ENCODE assay signal across 9 cellular contexts in genomic region chr15:95018888-95019545, GRCh38.
DNase-seq lines count a peak whose midpoint lies in the region; ATAC-seq, FAIRE-seq and TF ChIP-seq lines count a peak whose summit lies in the region.
"Had no signal": no experiment of that assay in that cellular context is flagged by ENCODE, and none has a peak within 500 bp of the region (broad histone marks: within the 10 kb centered on the region; RNA-seq: fewer than 3 reads in every experiment).

No MANE protein-coding gene starts in this region.

- CTCF ChIA-PET in HCT116 (lab: Charles Lee) (no interaction called here), PC-9 (lab: Charles Lee) (no interaction called here)
- CTCF ChIA-PET in CD8-positive, alpha-beta memory T cell (lab: Charles Lee) = no interaction called here

- H3K4me1 Mint-ChIP-seq in CD8-positive, alpha-beta memory T cell = no peaks in the 10 kb centered on the region

- H3K9me3 Mint-ChIP-seq in CD8-positive, alpha-beta memory T cell = peaks cover 0 to 12% (median 4%) of the 10 kb centered on the region in 5 donors

- no peak overlapping the region for H3K27ac Mint-ChIP-seq in CD8-positive, alpha-beta memory T cell

- RAD21 ChIA-PET in HCT116 (lab: Charles Lee; ENCODE audit: low non-redundant PET in 1 of 2, low total read pairs in 2 of 2, uncharacterized antibody in 2 of 2, unreplicated experiment in 2 of 2) = no interaction called here

- no peaks in the 10 kb centered on the region for H3F3A ChIP-seq in PC-9 (ENCODE audit: insufficient read depth, low read depth)

- TF ChIP-seq RAD21 in HCT116 (IDR thresholded peaks at IDR 0.05; ENCODE audit: low read depth) = no peak

- no peaks in the 10 kb centered on the region for H3K36me3 ChIP-seq in HCT116 (ENCODE audit: control insufficient read depth in 1 of 2, insufficient read depth in 2 of 2, low read length in 2 of 2)
- H3K36me3 ChIP-seq in hepatocyte (replicated peaks; ENCODE audit: insufficient read depth, low read depth) = no peaks in the 10 kb centered on the region
- no peaks in the 10 kb centered on the region for H3K36me3 ChIP-seq in CD8-positive, alpha-beta memory T cell (ENCODE audit: insufficient read depth, low read length)
- no peaks in the 10 kb centered on the region for H3K36me3 ChIP-seq in PC-9 (ENCODE audit: low read depth)

- H3K79me2 ChIP-seq in HCT116 (ENCODE audit: insufficient read depth, low read length) (no peaks in the 10 kb centered on the region), hepatocyte (no peaks in the 10 kb centered on the region), PC-9 (ENCODE audit: low read depth) (no peaks in the 10 kb centered on the region)

- H3K27ac ChIP-seq in HCT116 (ENCODE audit: low read depth, low read length) (no peak overlapping the region), hepatocyte (no peak overlapping the region), PC-9 (no peak overlapping the region)
- H3K27ac ChIP-seq in CD8-positive, alpha-beta memory T cell (ENCODE audit: low read depth, low read length) = no peak overlapping the region

- no peaks in the 10 kb centered on the region for H3K9me2 ChIP-seq in HCT116 (ENCODE audit: insufficient read depth)
- no peaks in the 10 kb centered on the region for H3K9me2 ChIP-seq in hepatocyte (replicated peaks; ENCODE audit: insufficient read depth)
- H3K9me2 ChIP-seq in PC-9 (ENCODE audit: insufficient read depth) = no peaks in the 10 kb centered on the region

- intact Hi-C loops in HCT116 (cut with micrococcal nuclease) = no loop called here
- intact Hi-C loops in PC-9 (cut with micrococcal nuclease; ENCODE audit: unreplicated experiment) = no loop called here

- POLR2A ChIA-PET in HCT116 (lab: Charles Lee) (no interaction called here), PC-9 (lab: Charles Lee; ENCODE audit: unreplicated experiment) (no interaction called here)
- POLR2A ChIA-PET in CD8-positive, alpha-beta memory T cell (lab: Charles Lee) = no interaction called here

- TF ChIP-seq POLR2A in HCT116 (IDR thresholded peaks at IDR 0.05; ENCODE audit: borderline replicate concordance, extremely low read depth, insufficient read depth, insufficient read length) = no peak

- FAIRE-seq in RCC 7860 (lab: Jason Lieb, UNC) = peak; percentile 81

- H3K4me2 ChIP-seq in HCT116 (ENCODE audit: low read length) = no peak overlapping the region
- H3K4me2 ChIP-seq in hepatocyte = no peak overlapping the region
- H3K4me2 ChIP-seq in PC-9 = no peak overlapping the region

- BruUV-seq in HCT116 (replicated peaks; lab: Mats Ljungman, UMichigan) = no TSS peak
- BruUV-seq in PC-9 (replicated peaks; lab: Mats Ljungman, UMichigan) = no TSS peak

- H3K4me1 ChIP-seq in HCT116 (ENCODE audit: control insufficient read depth in 1 of 2, insufficient read depth in 2 of 2, low read length in 2 of 2) = peaks cover 0 to 5% of the 10 kb centered on the region in 2 experiments; a peak in 1 of 4 replicates
- peaks cover 4% of the 10 kb centered on the region for H3K4me1 ChIP-seq in hepatocyte (ENCODE audit: insufficient read depth)
- H3K4me1 ChIP-seq in CD8-positive, alpha-beta memory T cell (ENCODE audit: insufficient read depth, low read length) = no peaks in the 10 kb centered on the region
- H3K4me1 ChIP-seq in PC-9 (replicated peaks; ENCODE audit: insufficient read depth) = no peaks in the 10 kb centered on the region

- peak; percentile 70 for DNase-seq in EH (ENCODE audit: low read depth)
- no peak for DNase-seq in HCT116 (ENCODE audit: low read depth, low spot score)
- DNase-seq in RCC 7860 (ENCODE audit: low spot score) = peak; percentile 80
- peak; percentile 52 for DNase-seq in hepatocyte (ENCODE audit: low spot score)
- DNase-seq in ecto neural progenitor cell (ENCODE audit: low spot score) = no peak
- DNase-seq in D341Med (ENCODE audit: low spot score) = no peak
- no peak for DNase-seq in CD8-positive, alpha-beta memory T cell
- no peak for DNase-seq in PC-9
- DNase-seq: glutamatergic neuron had no signal

- TF ChIP-seq CTCF in HCT116 (IDR thresholded peaks at IDR 0.05 in 2 of 3, conservative IDR thresholded peaks at IDR 0.05 in 1 of 3; ENCODE audit: borderline replicate concordance in 1 of 3, insufficient read depth in 1 of 3, low read depth in 2 of 3, low read length in 2 of 3) (no peak), hepatocyte (IDR thresholded peaks at IDR 0.05; ENCODE audit: poor library complexity) (no peak), PC-9 (conservative IDR thresholded peaks at IDR 0.05) (no peak)

- peaks cover 0 to 1% of the 10 kb centered on the region in 2 donors for H3K27me3 Mint-ChIP-seq in CD8-positive, alpha-beta memory T cell

- 72% methylated on average over 6 of the region's 6 CpGs for WGBS in hepatocyte (ENCODE audit: low lambda C conversion rate, missing lambda C conversion rate)

- no peaks in the 10 kb centered on the region for H4K20me1 ChIP-seq in HCT116 (ENCODE audit: insufficient read depth)
- no peaks in the 10 kb centered on the region for H4K20me1 ChIP-seq in hepatocyte (ENCODE audit: insufficient read depth, poor library complexity, severe bottlenecking)
- H4K20me1 ChIP-seq in PC-9 (ENCODE audit: insufficient read depth) = no peaks in the 10 kb centered on the region

- H3K4me3 ChIP-seq in HCT116 (replicated peaks in 1 of 2; ENCODE audit: low read depth in 1 of 2, low read length in 2 of 2) = no peak overlapping the region
- no peak overlapping the region for H3K4me3 ChIP-seq in hepatocyte
- no peak overlapping the region for H3K4me3 ChIP-seq in CD8-positive, alpha-beta memory T cell (ENCODE audit: low read length)
- no peak overlapping the region for H3K4me3 ChIP-seq in PC-9

- H3K9me3 ChIP-seq in HCT116 (ENCODE audit: control insufficient read depth in 1 of 2, insufficient read depth in 1 of 2, low read depth in 1 of 2, low read length in 2 of 2) (peaks cover 0 to 3% of the 10 kb centered on the region in 2 experiments; a peak in 2 of 4 replicates), hepatocyte (ENCODE audit: low read depth) (no peaks in the 10 kb centered on the region), PC-9 (ENCODE audit: insufficient read depth, low read depth) (no peaks in the 10 kb centered on the region)
- H3K9me3 ChIP-seq in CD8-positive, alpha-beta memory T cell (ENCODE audit: low read length) = no peaks in the 10 kb centered on the region

- ATAC-seq in HCT116 = no peak

- H2AFZ ChIP-seq in HCT116 (ENCODE audit: low read depth, low read length, poor library complexity, severe bottlenecking) = peak overlapping the region; percentile 54
- H2AFZ ChIP-seq in hepatocyte = no peak overlapping the region
- H2AFZ ChIP-seq in PC-9 = no peak overlapping the region

- H3K27me3 ChIP-seq in HCT116 (ENCODE audit: insufficient read depth, low read length) = no peaks in the 10 kb centered on the region
- H3K27me3 ChIP-seq in hepatocyte = no peaks in the 10 kb centered on the region
- H3K27me3 ChIP-seq in CD8-positive, alpha-beta memory T cell (ENCODE audit: insufficient read depth, low read length, poor library complexity, severe bottlenecking) = no peaks in the 10 kb centered on the region
- no peaks in the 10 kb centered on the region for H3K27me3 ChIP-seq in PC-9 (ENCODE audit: insufficient read depth, low read depth)

- no peak overlapping the region for H3K4me3 Mint-ChIP-seq in CD8-positive, alpha-beta memory T cell

- no peaks in the 10 kb centered on the region for H3K36me3 Mint-ChIP-seq in CD8-positive, alpha-beta memory T cell

- no peak overlapping the region for H3K9ac ChIP-seq in HCT116 (ENCODE audit: low read length)

TF ChIP-seq in HCT116, 20 proteins besides CTCF, POLR2A, EP300 and RAD21:
- TF ChIP-seq FOSL1 (IDR thresholded peaks at IDR 0.05; ENCODE audit: low read depth) (no peak), TCF7L2 (IDR thresholded peaks at IDR 0.05; ENCODE audit: borderline replicate concordance, extremely low read depth, insufficient read depth, insufficient read length) (no peak), EZH2 (IDR thresholded peaks at IDR 0.05) (no peak), SP1 (IDR thresholded peaks at IDR 0.05; ENCODE audit: low read depth) (no peak), ZNF274 (IDR thresholded peaks at IDR 0.05; ENCODE audit: low read depth, low read length) (no peak), JUND (IDR thresholded peaks at IDR 0.05) (no peak), CBX3 (IDR thresholded peaks at IDR 0.05; ENCODE audit: low read depth) (no peak), EZH2phosphoT487 (IDR thresholded peaks at IDR 0.05; ENCODE audit: borderline replicate concordance) (no peak)

Comparison
In these comparisons a context has a peak if more than half of its experiments do, and no peak if none do; other contexts are left out.
1. DNase-seq: peak in EH (single experiment), RCC 7860 (single experiment) and hepatocyte (single experiment); none in HCT116 (single experiment), ecto neural progenitor cell (single experiment), D341Med (single experiment), CD8-positive, alpha-beta memory T cell (0 of 5) and PC-9 (0 of 2).